ENCODE assay signal across 28 cellular contexts in the genomic region with DNA sequence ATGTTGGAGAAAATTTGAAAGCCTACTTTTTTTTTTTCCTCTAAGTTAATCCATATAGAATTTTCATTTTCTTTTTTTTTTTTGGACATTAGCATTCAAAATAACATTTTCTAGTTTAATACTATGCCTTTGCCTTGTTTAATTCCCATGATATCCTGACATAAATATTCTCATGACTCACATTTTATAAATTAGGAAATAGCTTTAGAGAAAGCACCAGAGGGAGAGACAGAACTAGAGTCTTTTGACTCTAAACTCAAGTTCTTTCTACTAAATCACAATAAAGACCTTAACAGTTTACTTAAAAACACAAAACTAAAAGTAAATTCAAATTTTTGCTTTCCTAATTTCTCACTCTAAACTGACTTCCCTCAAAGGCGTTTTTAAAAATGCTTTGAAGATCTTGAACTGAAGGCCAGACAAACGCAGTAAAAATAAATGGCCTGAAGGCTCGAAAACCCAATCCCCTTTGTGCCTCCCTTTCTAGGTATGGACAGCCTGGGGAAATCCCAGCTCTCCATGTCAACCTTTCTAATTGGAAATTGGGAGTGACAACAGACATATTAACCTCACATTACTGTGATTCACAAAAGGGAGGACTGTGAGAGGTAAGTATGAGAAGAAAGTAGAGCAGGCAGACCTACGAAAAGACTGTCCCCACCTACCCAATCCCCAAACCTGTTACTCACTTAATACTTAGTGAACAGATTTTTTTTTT.
A peak's percentile ranks its signal among the peaks of the same experiment; 100 is the strongest.
DNase-seq lines count a peak whose midpoint lies in the region; ATAC-seq and TF ChIP-seq lines count a peak whose summit lies in the region.
"Had no signal": no experiment of that assay in that cellular context is flagged by ENCODE, and none has a peak within 500 bp of the region (broad histone marks: within the 10 kb centered on the region; RNA-seq: fewer than 3 reads in every experiment).

No MANE protein-coding gene starts in this region.

- no peak for TF ChIP-seq CTCF in osteocyte (IDR thresholded peaks at IDR 0.05)
- TF ChIP-seq CTCF in CD14-positive monocyte (IDR thresholded peaks at IDR 0.05), result no peak

- ATAC-seq in SK-N-SH treated with all-trans-retinoic acid at 6 μM for 48 hours (peak; percentile 30), HG03196 (IDR thresholded peaks at IDR 0.05; ENCODE audit: unreplicated experiment) (no peak)
- ATAC-seq: activated CD8-positive, alpha-beta T cell treated with anti-CD3 and anti-CD28 coated beads for 36 hours; PC-3; Right ventricle myocardium inferior; stimulated activated memory B cell treated with anti-CD40 and anti-IgM and Interleukin-4, amounts not matched to agents 10 μg/mL and 1 μg/mL and 100 μg/mL, for 72 hours had no signal

- H3K36me3 Mint-ChIP-seq in osteocyte (ENCODE audit: unreplicated experiment), result peaks cover 14% of the 10 kb centered on the region
- H3K36me3 Mint-ChIP-seq in CD14-positive monocyte, result no peaks in the 10 kb centered on the region
- H3K36me3 Mint-ChIP-seq: activated naive CD4-positive, alpha-beta T cell treated with anti-CD3 and anti-CD28 coated beads, Interleukin-2, amount 50 U/mL, for 24 hours; naive thymus-derived CD8-positive, alpha-beta T cell; stimulated activated memory B cell treated with anti-CD40 and anti-IgM and Interleukin-4, amounts not matched to agents 10 μg/mL and 1 μg/mL and 100 μg/mL, for 72 hours had no signal

- H3K27ac Mint-ChIP-seq in osteocyte (ENCODE audit: unreplicated experiment) (peak overlapping the region; percentile 90), CD14-positive monocyte (no peak overlapping the region)
- H3K27ac Mint-ChIP-seq: activated CD8-positive, alpha-beta T cell treated with anti-CD3 and anti-CD28 coated beads for 36 hours; activated naive CD4-positive, alpha-beta T cell treated with anti-CD3 and anti-CD28 coated beads, Interleukin-2, amount 50 U/mL, for 24 hours; activated T-helper 2 cell treated with anti-CD3 and anti-CD28 coated beads, Interferon-gamma antibody, Interleukin-2, Interleukin-4, amounts not matched to agents 10 μg/mL and 5 μg/mL and 100 μg/mL, durations not matched to agents 14 hours and 24 hours and 36 hours; stimulated activated memory B cell treated with anti-CD40 and anti-IgM and Interleukin-4, amounts not matched to agents 10 μg/mL and 1 μg/mL and 100 μg/mL, for 72 hours; type B pancreatic cell had no signal

- H3K4me1 Mint-ChIP-seq in osteocyte (ENCODE audit: unreplicated experiment), result peaks cover 39% of the 10 kb centered on the region
- no peaks in the 10 kb centered on the region for H3K4me1 Mint-ChIP-seq in CD14-positive monocyte
- H3K4me1 Mint-ChIP-seq: stimulated activated memory B cell treated with anti-CD40 and anti-IgM and Interleukin-4, amounts not matched to agents 10 μg/mL and 1 μg/mL and 100 μg/mL, for 72 hours had no signal

- no peak overlapping the region for H3K4me3 Mint-ChIP-seq in osteocyte (ENCODE audit: unreplicated experiment)
- no peak overlapping the region for H3K4me3 Mint-ChIP-seq in CD14-positive monocyte
- H3K4me3 Mint-ChIP-seq: activated CD8-positive, alpha-beta T cell treated with anti-CD3 and anti-CD28 coated beads for 36 hours; activated naive CD4-positive, alpha-beta T cell treated with anti-CD3 and anti-CD28 coated beads, Interleukin-2, amount 50 U/mL, for 24 hours; stimulated activated memory B cell treated with anti-CD40 and anti-IgM and Interleukin-4, amounts not matched to agents 10 μg/mL and 1 μg/mL and 100 μg/mL, for 72 hours; type B pancreatic cell had no signal

- H3K27me3 Mint-ChIP-seq in osteocyte (ENCODE audit: unreplicated experiment) (no peaks in the 10 kb centered on the region), CD14-positive monocyte (ENCODE audit: low read depth in 3 of 3) (no peaks in the 10 kb centered on the region)
- H3K27me3 Mint-ChIP-seq: activated naive CD4-positive, alpha-beta T cell treated with anti-CD3 and anti-CD28 coated beads, Interleukin-2, amount 50 U/mL, for 24 hours; naive thymus-derived CD8-positive, alpha-beta T cell; stimulated activated memory B cell treated with anti-CD40 and anti-IgM and Interleukin-4, amounts not matched to agents 10 μg/mL and 1 μg/mL and 100 μg/mL, for 72 hours; type B pancreatic cell had no signal

- DNase-seq in GM03348 (ENCODE audit: low spot score) (peak; percentile 29), fibroblast of peridontal ligament (ENCODE audit: extremely low read depth) (peak; percentile 62), osteocyte (ENCODE audit: extremely low spot score, unreplicated experiment) (no peak), pons (ENCODE audit: low spot score) (no peak), CD14-positive monocyte (ENCODE audit: low spot score) (no peak), SW 1271 (lab: John Stamatoyannopoulos, UW) (no peak)
- DNase-seq: activated CD8-positive, alpha-beta T cell treated with anti-CD3 and anti-CD28 coated beads for 36 hours; anterior cingulate cortex; C1 segment of cervical spinal cord; colonic mucosa; effector CD8-positive, alpha-beta T cell; head of caudate nucleus; KG1; kidney; midbrain; naive thymus-derived CD8-positive, alpha-beta T cell; NCI-H1417 treated with DMSO at 0.1 percent for 48 hours; NCI-H2029 treated with DMSO at 0.1 percent for 48 hours; NCI-H524 treated with DMSO at 0.1 percent for 48 hours; NK-92 treated with Interleukin-12 subunit alpha and Interleukin-12 subunit beta, amount 100 ng/mL, for 24 hours; PC-3 had no signal

- intact Hi-C loops in CD14-positive monocyte (cut with micrococcal nuclease), result no loop called here

- no peaks in the 10 kb centered on the region for H3K9me3 Mint-ChIP-seq in osteocyte (ENCODE audit: unreplicated experiment)
- no peaks in the 10 kb centered on the region for H3K9me3 Mint-ChIP-seq in CD14-positive monocyte
- H3K9me3 Mint-ChIP-seq: activated CD8-positive, alpha-beta T cell treated with anti-CD3 and anti-CD28 coated beads for 36 hours; activated naive CD4-positive, alpha-beta T cell treated with anti-CD3 and anti-CD28 coated beads, Interleukin-2, amount 50 U/mL, for 24 hours; activated T-helper 2 cell treated with anti-CD3 and anti-CD28 coated beads, Interferon-gamma antibody, Interleukin-2, Interleukin-4, amounts not matched to agents 10 μg/mL and 5 μg/mL and 100 μg/mL, durations not matched to agents 14 hours and 24 hours and 36 hours; naive thymus-derived CD8-positive, alpha-beta T cell; stimulated activated memory B cell treated with anti-CD40 and anti-IgM and Interleukin-4, amounts not matched to agents 10 μg/mL and 1 μg/mL and 100 μg/mL, for 72 hours; type B pancreatic cell had no signal

TF ChIP-seq in SK-N-SH treated with all-trans-retinoic acid at 6 μM for 48 hours, 23 proteins besides CTCF, POLR2A, EP300 and RAD21 (continues in another document):
- TF ChIP-seq TCF4 (CRISPR knock-in tag; IDR thresholded peaks at IDR 0.05; ENCODE audit: borderline replicate concordance) (no peak), ISL1 (CRISPR knock-in tag; IDR thresholded peaks at IDR 0.05) (no peak), BACH2 (CRISPR knock-in tag; IDR thresholded peaks at IDR 0.05; ENCODE audit: borderline replicate concordance) (no peak), ZFP30 (CRISPR knock-in tag; IDR thresholded peaks at IDR 0.05) (no peak), PPARA (CRISPR knock-in tag; IDR thresholded peaks at IDR 0.05; ENCODE audit: borderline replicate concordance) (no peak), CSDC2 (CRISPR knock-in tag; IDR thresholded peaks at IDR 0.05) (no peak)
- TF ChIP-seq, protein P1, sequence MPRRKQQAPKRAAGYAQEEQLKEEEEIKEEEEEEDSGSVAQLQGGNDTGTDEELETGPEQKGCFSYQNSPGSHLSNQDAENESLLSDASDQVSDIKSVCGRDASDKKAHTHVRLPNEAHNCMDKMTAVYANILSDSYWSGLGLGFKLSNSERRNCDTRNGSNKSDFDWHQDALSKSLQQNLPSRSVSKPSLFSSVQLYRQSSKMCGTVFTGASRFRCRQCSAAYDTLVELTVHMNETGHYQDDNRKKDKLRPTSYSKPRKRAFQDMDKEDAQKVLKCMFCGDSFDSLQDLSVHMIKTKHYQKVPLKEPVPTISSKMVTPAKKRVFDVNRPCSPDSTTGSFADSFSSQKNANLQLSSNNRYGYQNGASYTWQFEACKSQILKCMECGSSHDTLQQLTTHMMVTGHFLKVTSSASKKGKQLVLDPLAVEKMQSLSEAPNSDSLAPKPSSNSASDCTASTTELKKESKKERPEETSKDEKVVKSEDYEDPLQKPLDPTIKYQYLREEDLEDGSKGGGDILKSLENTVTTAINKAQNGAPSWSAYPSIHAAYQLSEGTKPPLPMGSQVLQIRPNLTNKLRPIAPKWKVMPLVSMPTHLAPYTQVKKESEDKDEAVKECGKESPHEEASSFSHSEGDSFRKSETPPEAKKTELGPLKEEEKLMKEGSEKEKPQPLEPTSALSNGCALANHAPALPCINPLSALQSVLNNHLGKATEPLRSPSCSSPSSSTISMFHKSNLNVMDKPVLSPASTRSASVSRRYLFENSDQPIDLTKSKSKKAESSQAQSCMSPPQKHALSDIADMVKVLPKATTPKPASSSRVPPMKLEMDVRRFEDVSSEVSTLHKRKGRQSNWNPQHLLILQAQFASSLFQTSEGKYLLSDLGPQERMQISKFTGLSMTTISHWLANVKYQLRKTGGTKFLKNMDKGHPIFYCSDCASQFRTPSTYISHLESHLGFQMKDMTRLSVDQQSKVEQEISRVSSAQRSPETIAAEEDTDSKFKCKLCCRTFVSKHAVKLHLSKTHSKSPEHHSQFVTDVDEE (CRISPR knock-in tag; IDR thresholded peaks at IDR 0.05), result no peak
- TF ChIP-seq, protein P2, sequence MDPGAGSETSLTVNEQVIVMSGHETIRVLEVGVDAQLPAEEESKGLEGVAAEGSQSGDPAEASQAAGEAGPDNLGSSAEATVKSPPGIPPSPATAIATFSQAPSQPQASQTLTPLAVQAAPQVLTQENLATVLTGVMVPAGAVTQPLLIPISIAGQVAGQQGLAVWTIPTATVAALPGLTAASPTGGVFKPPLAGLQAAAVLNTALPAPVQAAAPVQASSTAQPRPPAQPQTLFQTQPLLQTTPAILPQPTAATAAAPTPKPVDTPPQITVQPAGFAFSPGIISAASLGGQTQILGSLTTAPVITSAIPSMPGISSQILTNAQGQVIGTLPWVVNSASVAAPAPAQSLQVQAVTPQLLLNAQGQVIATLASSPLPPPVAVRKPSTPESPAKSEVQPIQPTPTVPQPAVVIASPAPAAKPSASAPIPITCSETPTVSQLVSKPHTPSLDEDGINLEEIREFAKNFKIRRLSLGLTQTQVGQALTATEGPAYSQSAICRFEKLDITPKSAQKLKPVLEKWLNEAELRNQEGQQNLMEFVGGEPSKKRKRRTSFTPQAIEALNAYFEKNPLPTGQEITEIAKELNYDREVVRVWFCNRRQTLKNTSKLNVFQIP (CRISPR knock-in tag; IDR thresholded peaks at IDR 0.05; ENCODE audit: borderline replicate concordance, low read depth), result no peak

Comparison
In these comparisons a context has a peak if more than half of its experiments do, and no peak if none do; other contexts are left out.
1. DNase-seq: peak in GM03348 (single experiment) and fibroblast of peridontal ligament (single experiment); none in osteocyte (single experiment), pons (single experiment), CD14-positive monocyte (single experiment) and SW 1271 (0 of 2).